ENCODE assay signal across 24 cellular contexts in the genomic region with DNA sequence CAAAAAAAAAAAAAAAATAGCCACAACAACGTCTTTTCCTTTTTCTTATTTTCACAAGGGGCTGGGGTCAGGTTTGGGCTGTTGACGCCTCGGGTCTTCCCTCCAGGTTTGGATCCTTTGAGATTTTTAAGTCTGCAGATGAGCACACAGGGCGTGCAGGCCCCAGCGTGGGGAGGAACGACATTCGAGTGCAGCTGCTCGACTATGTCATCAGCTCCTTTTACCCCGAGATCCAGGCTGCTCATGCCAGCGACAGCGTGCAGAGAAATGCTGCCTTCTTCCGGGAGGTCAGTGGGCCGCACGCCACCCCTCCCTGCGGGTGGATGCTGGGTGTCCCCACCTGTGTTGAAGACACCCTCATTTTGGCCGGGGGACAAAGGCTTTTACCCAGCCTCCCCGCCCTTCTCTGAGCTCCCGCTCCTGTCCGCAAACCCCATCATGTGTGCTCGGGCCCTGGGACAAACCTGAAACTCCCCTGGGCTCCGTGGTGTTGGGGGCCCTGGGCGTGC.
"Had no signal": no experiment of that assay in that cellular context is flagged by ENCODE, and none has a peak within 500 bp of the region (broad histone marks: within the 10 kb centered on the region; RNA-seq: fewer than 3 reads in every experiment).

No MANE protein-coding gene starts in this region.

- H3K27me3 Mint-ChIP-seq: activated CD8-positive, alpha-beta memory T cell treated with anti-CD3 and anti-CD28 coated beads, Interleukin-2, amount 10 ng/mL, durations not matched to agents 7 days and 5 days; activated naive CD8-positive, alpha-beta T cell; activated T-helper 17 cell treated with anti-CD3 and anti-CD28 coated beads, Interleukin-2, amount 50 U/mL, for 72 hours; central memory CD8-positive, alpha-beta T cell had no signal

- ATAC-seq: activated CD8-positive, alpha-beta memory T cell treated with anti-CD3 and anti-CD28 coated beads, Interleukin-2, amount 10 ng/mL, durations not matched to agents 7 days and 5 days; activated T-cell treated with anti-CD3 and anti-CD28 coated beads, Interleukin-2, amount 50 U/mL, for 4 hours had no signal

- H3K27ac ChIP-seq: VCaP had no signal

- H3K27ac Mint-ChIP-seq: activated CD8-positive, alpha-beta memory T cell treated with anti-CD3 and anti-CD28 coated beads, Interleukin-2, amount 10 ng/mL, durations not matched to agents 7 days and 5 days; activated naive CD4-positive, alpha-beta T cell treated with anti-CD3 and anti-CD28 coated beads for 36 hours; activated naive CD8-positive, alpha-beta T cell; activated T-helper 17 cell treated with anti-CD3 and anti-CD28 coated beads, Interleukin-2, amount 50 U/mL, for 72 hours had no signal

- FAIRE-seq: astrocyte had no signal

- H3K9me3 Mint-ChIP-seq: activated naive CD4-positive, alpha-beta T cell treated with anti-CD3 and anti-CD28 coated beads for 36 hours; activated T-cell treated with anti-CD3 and anti-CD28 coated beads, Interleukin-2, amount 50 U/mL, for 4 hours; activated T-helper 17 cell treated with anti-CD3 and anti-CD28 coated beads, Interleukin-2, amount 50 U/mL, for 72 hours; central memory CD8-positive, alpha-beta T cell had no signal

- H3K4me3 Mint-ChIP-seq: activated CD8-positive, alpha-beta memory T cell treated with anti-CD3 and anti-CD28 coated beads, Interleukin-2, amount 10 ng/mL, durations not matched to agents 7 days and 5 days; activated naive CD4-positive, alpha-beta T cell treated with anti-CD3 and anti-CD28 coated beads for 36 hours; activated naive CD8-positive, alpha-beta T cell; activated T-cell treated with anti-CD3 and anti-CD28 coated beads, Interleukin-2, amount 50 U/mL, for 4 hours; activated T-helper 17 cell treated with anti-CD3 and anti-CD28 coated beads, Interleukin-2, amount 50 U/mL, for 72 hours; brain; central memory CD8-positive, alpha-beta T cell had no signal

- DNase-seq: activated CD4-positive, alpha-beta T cell treated with anti-CD3 and anti-CD28 coated beads for 48 hours; activated CD4-positive, alpha-beta T cell treated with anti-CD3 and anti-CD28 coated beads, Interleukin-2, amount 50 U/mL, for 48 hours; activated CD8-positive, alpha-beta memory T cell treated with anti-CD3 and anti-CD28 coated beads, Interleukin-2, amount 10 ng/mL, durations not matched to agents 7 days and 5 days; activated gamma-delta T cell; activated naive CD4-positive, alpha-beta T cell treated with anti-CD3 and anti-CD28 coated beads for 36 hours; activated T-cell treated with anti-CD3 and anti-CD28 coated beads, Interleukin-2, amount 50 U/mL, for 4 hours; amygdala; Kasumi-1; NCI-H1105 treated with DMSO at 0.1 percent for 48 hours; NCI-H1436 treated with DMSO at 0.1 percent for 48 hours; NCI-H187; NCI-H2081; NCI-H446; NCI-H524; PC-3; SIG-M5; T-helper 2 cell; T1000 had no signal
